17 cellular contexts compared by ENCODE assay signal in the genomic region with DNA sequence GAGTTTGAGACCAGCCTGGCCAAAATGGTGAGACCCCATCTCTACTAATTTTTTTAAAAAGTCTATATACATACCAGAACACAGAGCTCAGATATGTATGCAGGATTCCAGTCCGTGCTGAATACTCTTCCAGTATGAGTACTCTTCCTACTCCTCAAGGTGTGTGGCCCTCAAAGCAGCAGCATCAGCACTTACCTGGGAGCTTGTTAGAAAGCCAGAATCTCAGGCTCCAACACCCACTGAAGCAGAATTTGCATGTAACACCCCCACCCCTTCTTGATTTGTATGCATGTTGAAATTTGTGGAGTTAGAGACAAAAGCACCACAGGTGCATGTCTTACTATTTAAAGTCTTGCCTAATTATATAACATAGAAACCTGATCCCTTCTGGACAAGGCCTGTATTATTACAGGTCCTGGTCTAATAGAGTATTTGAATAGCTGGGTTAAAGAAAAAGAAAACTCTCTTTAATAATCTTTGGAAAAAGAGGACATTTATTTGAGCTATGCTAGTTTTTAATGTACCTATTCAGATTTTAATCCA. TPM values are rescaled to one million over a fixed set of nuclear protein-coding genes. Genes with fewer than 3 reads are reported as not detected.
A peak's percentile ranks its signal among the peaks of the same experiment; 100 is the strongest.
DNase-seq lines count a peak whose midpoint lies in the region; ATAC-seq and TF ChIP-seq lines count a peak whose summit lies in the region.
"Had no signal": no experiment of that assay in that cellular context is flagged by ENCODE, and none has a peak within 500 bp of the region (broad histone marks: within the 10 kb centered on the region; RNA-seq: fewer than 3 reads in every experiment).

No MANE protein-coding gene starts in this region.

- H3F3A ChIP-seq in smooth muscle cell (ENCODE audit: low read depth): peaks cover 5% of the 10 kb centered on the region

- H3K27ac ChIP-seq in KMS-11 (no peak overlapping the region), esophagus (ENCODE audit: low read depth in 2 of 2, low read length in 1 of 2) (peak overlapping the region; percentile 88 to 92), smooth muscle cell (ENCODE audit: low read depth) (peak overlapping the region; percentile 20)
- H3K27ac ChIP-seq: tibial nerve had no signal

- TF ChIP-seq CTCF in KMS-11 (conservative IDR thresholded peaks at IDR 0.05; ENCODE audit: low read depth, low read length): no peak
- TF ChIP-seq CTCF in smooth muscle cell (IDR thresholded peaks at IDR 0.05; ENCODE audit: borderline replicate concordance, insufficient read depth, poor library complexity, severe bottlenecking): no peak
- no peak for TF ChIP-seq CTCF in mucosa of descending colon (IDR thresholded peaks at IDR 0.05)

- no peaks in the 10 kb centered on the region for H3K36me3 ChIP-seq in KMS-11 (ENCODE audit: insufficient read depth)
- no peaks in the 10 kb centered on the region for H3K36me3 ChIP-seq in esophagus (ENCODE audit: control insufficient read depth in 2 of 2, insufficient read depth in 2 of 2, low read length in 1 of 2)
- H3K36me3 ChIP-seq in smooth muscle cell (ENCODE audit: low read depth): no peaks in the 10 kb centered on the region
- no peaks in the 10 kb centered on the region for H3K36me3 ChIP-seq in mucosa of descending colon (ENCODE audit: low read depth)
- H3K36me3 ChIP-seq: HAP-1 had no signal

- intact Hi-C loops in mucosa of descending colon (cut with DNase I, micrococcal nuclease): no loop called here

- peaks cover 30% of the 10 kb centered on the region for H3K4me1 ChIP-seq in KMS-11 (ENCODE audit: low read depth, poor library complexity, severe bottlenecking)
- H3K4me1 ChIP-seq in esophagus (ENCODE audit: control insufficient read depth in 2 of 2, insufficient read depth in 2 of 2, low read length in 1 of 2): peaks cover 0 to 2% of the 10 kb centered on the region in 2 donors
- no peaks in the 10 kb centered on the region for H3K4me1 ChIP-seq in smooth muscle cell (ENCODE audit: low read depth)
- H3K4me1 ChIP-seq in mucosa of descending colon (ENCODE audit: low read depth): no peaks in the 10 kb centered on the region
- H3K4me1 ChIP-seq: tibial nerve had no signal

- H3K9ac ChIP-seq in KMS-11: no peak overlapping the region
- no peak overlapping the region for H3K9ac ChIP-seq in smooth muscle cell (ENCODE audit: low read depth)

- 47 to 61% methylated on average over 1 of the region's 1 CpG for WGBS in esophagus, 2 donors
- WGBS in smooth muscle cell (ENCODE audit: low lambda C conversion rate): 68% methylated on average over 1 of the region's 1 CpG

- H3K4me3 ChIP-seq in KMS-11 (IDR thresholded peaks at IDR 0.05; ENCODE audit: insufficient read depth, low read depth, low read length): no peak overlapping the region
- H3K4me3 ChIP-seq in esophagus (ENCODE audit: low read depth in 1 of 2, low read length in 2 of 2): peak overlapping the region in 1 of 2 donors; percentile 31
- H3K4me3 ChIP-seq in smooth muscle cell: no peak overlapping the region
- no peak overlapping the region for H3K4me3 ChIP-seq in mucosa of descending colon
- H3K4me3 ChIP-seq: coronary artery, HAP-1, tibial nerve had no signal

- no peaks in the 10 kb centered on the region for H3K9me3 ChIP-seq in esophagus (ENCODE audit: control insufficient read depth in 2 of 2, insufficient read depth in 1 of 2, low read depth in 1 of 2, low read length in 1 of 2)
- no peaks in the 10 kb centered on the region for H3K9me3 ChIP-seq in smooth muscle cell (replicated peaks; ENCODE audit: low read depth)
- no peaks in the 10 kb centered on the region for H3K9me3 ChIP-seq in mucosa of descending colon
- H3K9me3 ChIP-seq: HAP-1, tibial nerve had no signal

- H3K79me2 ChIP-seq in KMS-11 (ENCODE audit: insufficient read depth, low read depth): no peaks in the 10 kb centered on the region
- H3K79me2 ChIP-seq in smooth muscle cell (ENCODE audit: low read depth): no peaks in the 10 kb centered on the region

- no peaks in the 10 kb centered on the region for H3K27me3 ChIP-seq in KMS-11 (ENCODE audit: insufficient read depth, low read depth)
- no peaks in the 10 kb centered on the region for H3K27me3 ChIP-seq in esophagus (ENCODE audit: control insufficient read depth in 1 of 2, insufficient read depth in 2 of 2, low read length in 2 of 2)
- H3K27me3 ChIP-seq in smooth muscle cell (ENCODE audit: low read depth): no peaks in the 10 kb centered on the region
- H3K27me3 ChIP-seq: tibial nerve had no signal

- no peak overlapping the region for H2AFZ ChIP-seq in KMS-11 (ENCODE audit: low read depth)
- H2AFZ ChIP-seq in smooth muscle cell (ENCODE audit: low read depth): no peak overlapping the region

- H4K20me1 ChIP-seq in KMS-11 (ENCODE audit: insufficient read depth) (no peaks in the 10 kb centered on the region; the same call in 1 of the 2 replicates), smooth muscle cell (ENCODE audit: low read depth) (no peaks in the 10 kb centered on the region)

- ATAC-seq in mucosa of descending colon: no peak

- DNase-seq in NCI-H526 treated with DMSO at 0.1 percent for 48 hours (lab: John Stamatoyannopoulos, UW): peak; percentile 90
- no peak for DNase-seq in smooth muscle cell (lab: John Stamatoyannopoulos, UW; ENCODE audit: unreplicated experiment)
- DNase-seq in activated T-cell treated with anti-CD3 and anti-CD28 coated beads for 4 hours: no peak
- DNase-seq in DMS53 treated with DMSO at 0.1 percent for 48 hours (lab: John Stamatoyannopoulos, UW; ENCODE audit: unreplicated experiment): no peak
- DNase-seq in AG08395 (ENCODE audit: low spot score): no peak
- no peak for DNase-seq in mucosa of descending colon
- DNase-seq: activated B cell treated with CpG ODN at 0.5 μM for 24 hours; amygdala; DMS153; erythroblast; NCI-H2171 treated with DMSO at 0.1 percent for 48 hours; NK-92 treated with Interleukin-12 subunit alpha and Interleukin-12 subunit beta, amount 100 ng/mL, for 24 hours had no signal

- H3K4me2 ChIP-seq in KMS-11 (peak overlapping the region; percentile 17; the same call in 1 of the 2 replicates), smooth muscle cell (peak overlapping the region; percentile 45)

RNA-seq across cellular contexts. Expression of a gene that starts 50.3 kb away (rescaled TPM):
- polyA plus RNA-seq in esophagus: 100 to 1,000 TPM in 1 of 2 donors, 10 to 100 TPM in 1; 91.9 to 155 TPM
- 110 and 118 TPM in 2 replicates for total RNA-seq in smooth muscle cell
- polyA plus RNA-seq in smooth muscle cell: 64.4 and 68.9 TPM in 2 replicates
- total RNA-seq in mucosa of descending colon: 100 to 1,000 TPM in 1 of 3 donors, 10 to 100 TPM in 2; 84.3 to 105 (median 99.1) TPM
